3 cellular contexts compared by ENCODE assay signal in genomic region chr2:38824906-38825305, GRCh38.
TF ChIP-seq lines count a peak whose summit lies in the region.

No MANE protein-coding gene starts in this region.

TF ChIP-seq in A549, 52 proteins besides CTCF, POLR2A, EP300 and RAD21:
- TF ChIP-seq KDM1A (IDR thresholded peaks at IDR 0.05; ENCODE audit: low read depth) (no peak), ZC3H11A (IDR thresholded peaks at IDR 0.05) (no peak), MAFK (IDR thresholded peaks at IDR 0.05; ENCODE audit: partially characterized antibody) (peak; percentile 90)

TF ChIP-seq in IMR-90, 13 proteins besides CTCF, POLR2A, EP300 and RAD21:
- TF ChIP-seq FOS (IDR thresholded peaks at IDR 0.05; ENCODE audit: low read depth, low read length) (no peak), MAFK (IDR thresholded peaks at IDR 0.05; ENCODE audit: low read depth, low read length) (peak; percentile 85), BHLHE40 (IDR thresholded peaks at IDR 0.05; ENCODE audit: low read depth, low read length) (no peak), SMC3 (IDR thresholded peaks at IDR 0.05; ENCODE audit: low read depth, low read length) (no peak), CEBPB (IDR thresholded peaks at IDR 0.05; ENCODE audit: low read depth, low read length) (no peak)

TF ChIP-seq in H1, 55 proteins besides CTCF, POLR2A, EP300 and RAD21:
- TF ChIP-seq MAFK (IDR thresholded peaks at IDR 0.05; ENCODE audit: low read depth, low read length) (peak; percentile 15; the same call in 1 of the 2 replicates), SAP30 (IDR thresholded peaks at IDR 0.05; ENCODE audit: insufficient read depth, insufficient replicate concordance, low read length) (no peak)
